Comparison of ENCODE assay signal across 12 cellular contexts in the genomic region with DNA sequence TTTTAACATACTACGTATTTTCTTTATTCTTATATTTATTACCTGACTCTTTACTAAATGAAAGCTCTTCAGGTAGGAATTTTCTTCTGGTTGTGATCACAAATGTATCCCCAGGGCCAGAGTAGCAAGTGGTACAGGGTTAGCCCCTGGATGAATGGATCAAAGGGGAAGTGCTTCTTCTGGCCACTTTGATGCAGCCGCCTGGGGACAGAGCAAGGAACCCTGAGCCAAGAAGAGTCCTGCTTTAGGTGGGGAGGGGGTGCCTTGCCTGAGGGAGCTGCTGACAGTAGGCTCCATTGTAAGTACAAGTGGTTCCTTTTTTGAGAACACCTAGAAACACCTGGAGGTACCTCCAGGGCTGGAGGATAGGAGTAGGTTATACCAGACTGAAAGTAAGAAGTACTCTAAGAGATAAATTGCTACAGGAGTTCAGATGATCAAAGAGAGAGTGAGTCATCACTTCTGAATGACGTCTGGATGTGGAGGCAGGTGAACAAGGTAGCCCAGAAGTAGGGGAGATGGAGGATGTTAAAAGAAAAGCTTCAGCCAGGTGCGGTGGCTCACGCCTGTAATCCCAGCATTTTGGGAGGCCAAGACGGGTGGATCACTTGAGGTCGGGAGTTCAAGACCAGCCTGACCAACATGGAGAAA.
"Had no signal": no experiment of that assay in that cellular context is flagged by ENCODE, and none has a peak within 500 bp of the region (broad histone marks: within the 10 kb centered on the region; RNA-seq: fewer than 3 reads in every experiment).

No MANE protein-coding gene starts in this region.

- H3K36me3 ChIP-seq: sigmoid colon, suprapubic skin had no signal

- H3K4me3 ChIP-seq: sigmoid colon, suprapubic skin had no signal

- ATAC-seq: activated T-helper 17 cell treated with anti-CD3 and anti-CD28 coated beads, Interleukin-2, amount 50 U/mL, for 72 hours; naive thymus-derived CD8-positive, alpha-beta T cell; stimulated activated naive CD8-positive, alpha-beta T cell treated with anti-CD3 and anti-CD28 coated beads, Interleukin-15, Interleukin-2, amounts not matched to agents 100 U/mL and 50 U/mL, for 24 hours had no signal

- H3K27me3 ChIP-seq: sigmoid colon, suprapubic skin had no signal

- DNase-seq: activated B cell treated with CpG ODN at 0.5 μM for 24 hours; activated CD4-positive, alpha-beta T cell treated with anti-CD3 and anti-CD28 coated beads, Interleukin-2, amount 50 U/mL, for 1 hour; activated naive CD4-positive, alpha-beta T cell treated with anti-CD3 and anti-CD28 coated beads, Interleukin-2, amount 10 ng/mL, durations not matched to agents 7 days and 5 days; activated T-cell treated with anti-CD3 and anti-CD28 coated beads for 4 hours; effector memory CD4-positive, alpha-beta T cell; glutamatergic neuron; naive thymus-derived CD8-positive, alpha-beta T cell; sigmoid colon; stimulated activated CD4-positive, alpha-beta T cell treated with anti-CD3 and anti-CD28 coated beads, Interleukin-2, amount 100 ng/mL, for 48 hours; stimulated activated naive CD8-positive, alpha-beta T cell treated with anti-CD3 and anti-CD28 coated beads, Interleukin-15, Interleukin-2, amounts not matched to agents 100 U/mL and 50 U/mL, for 24 hours had no signal

- H3K9me3 ChIP-seq: sigmoid colon, suprapubic skin had no signal

- H3K27ac ChIP-seq: sigmoid colon, suprapubic skin had no signal
